In genomic region chr7:107884419-107884818, GRCh38 we compare ENCODE assay signal across 30 cellular contexts.
"Had no signal": no experiment of that assay in that cellular context is flagged by ENCODE, and none has a peak within 500 bp of the region (broad histone marks: within the 10 kb centered on the region; RNA-seq: fewer than 3 reads in every experiment).

No MANE protein-coding gene starts in this region.

- H3K36me3 ChIP-seq: esophagus muscularis mucosa, gastrocnemius medialis, heart left ventricle had no signal

- H3K4me1 Mint-ChIP-seq: activated CD8-positive, alpha-beta memory T cell treated with anti-CD3 and anti-CD28 coated beads, Interleukin-2, amount 10 ng/mL, durations not matched to agents 7 days and 5 days had no signal

- H3K27ac Mint-ChIP-seq: activated CD4-positive, alpha-beta memory T cell treated with anti-CD3 and anti-CD28 coated beads for 36 hours; activated CD4-positive, alpha-beta T cell treated with anti-CD3 and anti-CD28 coated beads for 36 hours; activated CD4-positive, alpha-beta T cell treated with anti-CD3 and anti-CD28 coated beads, Interleukin-2, amount 10 ng/mL, durations not matched to agents 24 days and 14 days; activated CD8-positive, alpha-beta memory T cell treated with anti-CD3 and anti-CD28 coated beads, Interleukin-2, amount 10 ng/mL, durations not matched to agents 7 days and 5 days; activated CD8-positive, alpha-beta T cell treated with anti-CD3 and anti-CD28 coated beads, Interleukin-2, amount 10 ng/mL, durations not matched to agents 7 days and 5 days; activated naive CD4-positive, alpha-beta T cell treated with anti-CD3 and anti-CD28 coated beads, Interleukin-2, amount 10 ng/mL, durations not matched to agents 7 days and 5 days; activated naive CD4-positive, alpha-beta T cell treated with anti-CD3 and anti-CD28 coated beads, Interleukin-2, amount 50 U/mL, for 72 hours; activated naive CD8-positive, alpha-beta T cell treated with anti-CD3 and anti-CD28 coated beads, Interleukin-2, amount 10 ng/mL, durations not matched to agents 7 days and 5 days; activated T-cell treated with anti-CD3 and anti-CD28 coated beads, Interleukin-2, amount 50 U/mL, for 72 hours; effector memory CD8-positive, alpha-beta T cell had no signal

- H3K4me3 ChIP-seq: body of pancreas, esophagus muscularis mucosa, gastrocnemius medialis, heart left ventricle had no signal

- H3K9me3 Mint-ChIP-seq: activated naive CD4-positive, alpha-beta T cell treated with anti-CD3 and anti-CD28 coated beads, Interleukin-2, amount 50 U/mL, for 72 hours; activated naive CD8-positive, alpha-beta T cell treated with anti-CD3 and anti-CD28 coated beads, Interleukin-2, amount 10 ng/mL, durations not matched to agents 7 days and 5 days; effector memory CD8-positive, alpha-beta T cell had no signal

- ATAC-seq: activated CD4-positive, alpha-beta T cell treated with anti-CD3 and anti-CD28 coated beads for 36 hours; activated CD8-positive, alpha-beta memory T cell treated with anti-CD3 and anti-CD28 coated beads, Interleukin-2, amount 10 ng/mL, durations not matched to agents 7 days and 5 days; activated CD8-positive, alpha-beta T cell treated with anti-CD3 and anti-CD28 coated beads, Interleukin-2, amount 10 ng/mL, durations not matched to agents 7 days and 5 days; activated T-cell treated with anti-CD3 and anti-CD28 coated beads, Interleukin-2, amount 50 U/mL, for 72 hours; body of pancreas; effector memory CD8-positive, alpha-beta T cell; gastrocnemius medialis had no signal

- H3K9me3 ChIP-seq: body of pancreas, esophagus muscularis mucosa, gastrocnemius medialis, heart left ventricle had no signal

- H3K36me3 Mint-ChIP-seq: activated CD4-positive, alpha-beta memory T cell treated with anti-CD3 and anti-CD28 coated beads for 36 hours; activated CD8-positive, alpha-beta memory T cell treated with anti-CD3 and anti-CD28 coated beads, Interleukin-2, amount 10 ng/mL, durations not matched to agents 7 days and 5 days; activated naive CD4-positive, alpha-beta T cell treated with anti-CD3 and anti-CD28 coated beads, Interleukin-2, amount 10 ng/mL, durations not matched to agents 7 days and 5 days; activated naive CD8-positive, alpha-beta T cell treated with anti-CD3 and anti-CD28 coated beads, Interleukin-2, amount 10 ng/mL, durations not matched to agents 7 days and 5 days had no signal

- H3K27ac ChIP-seq: body of pancreas, esophagus muscularis mucosa, foreskin keratinocyte, gastrocnemius medialis, heart left ventricle had no signal

- H3K27me3 ChIP-seq: body of pancreas, gastrocnemius medialis, heart left ventricle had no signal

- H3K4me3 Mint-ChIP-seq: activated CD4-positive, alpha-beta memory T cell treated with anti-CD3 and anti-CD28 coated beads for 36 hours; activated CD4-positive, alpha-beta T cell treated with anti-CD3 and anti-CD28 coated beads for 36 hours; activated CD4-positive, alpha-beta T cell treated with anti-CD3 and anti-CD28 coated beads, Interleukin-2, amount 10 ng/mL, durations not matched to agents 24 days and 14 days; activated CD8-positive, alpha-beta memory T cell treated with anti-CD3 and anti-CD28 coated beads, Interleukin-2, amount 10 ng/mL, durations not matched to agents 7 days and 5 days; activated CD8-positive, alpha-beta T cell treated with anti-CD3 and anti-CD28 coated beads, Interleukin-2, amount 10 ng/mL, durations not matched to agents 7 days and 5 days; activated naive CD4-positive, alpha-beta T cell treated with anti-CD3 and anti-CD28 coated beads, Interleukin-2, amount 10 ng/mL, durations not matched to agents 7 days and 5 days; activated naive CD8-positive, alpha-beta T cell treated with anti-CD3 and anti-CD28 coated beads, Interleukin-2, amount 10 ng/mL, durations not matched to agents 7 days and 5 days; activated T-cell treated with anti-CD3 and anti-CD28 coated beads, Interleukin-2, amount 50 U/mL, for 72 hours; effector memory CD8-positive, alpha-beta T cell had no signal

- FAIRE-seq: colon had no signal

- DNase-seq: activated CD4-positive, alpha-beta memory T cell treated with anti-CD3 and anti-CD28 coated beads for 36 hours; activated CD4-positive, alpha-beta T cell treated with anti-CD3 and anti-CD28 coated beads for 36 hours; activated CD4-positive, CD25-positive, alpha-beta regulatory T cell; activated CD4-positive, CD25-positive, alpha-beta regulatory T cell treated with anti-CD3 and anti-CD28 coated beads, Interleukin-2, amount 50 U/mL, for 72 hours; activated CD8-positive, alpha-beta memory T cell treated with anti-CD3 and anti-CD28 coated beads, Interleukin-2, amount 10 ng/mL, durations not matched to agents 7 days and 5 days; activated CD8-positive, alpha-beta memory T cell treated with anti-CD3 and anti-CD28 coated beads, Interleukin-2, amount 50 U/mL, for 4 hours; activated CD8-positive, alpha-beta T cell treated with anti-CD3 and anti-CD28 coated beads, Interleukin-2, amount 10 ng/mL, durations not matched to agents 7 days and 5 days; activated gamma-delta T cell; activated naive CD4-positive, alpha-beta T cell; activated naive CD4-positive, alpha-beta T cell treated with anti-CD3 and anti-CD28 coated beads, Interleukin-2, amount 10 ng/mL, durations not matched to agents 7 days and 5 days; activated naive CD8-positive, alpha-beta T cell treated with anti-CD3 and anti-CD28 coated beads, Interleukin-2, amount 10 ng/mL, durations not matched to agents 7 days and 5 days; activated T-cell treated with anti-CD3 and anti-CD28 coated beads, Interleukin-2, amount 50 U/mL, for 1 hour; activated T-cell treated with anti-CD3 and anti-CD28 coated beads, Interleukin-2, amount 50 U/mL, for 72 hours; aorta; body of pancreas; caudate nucleus; cortex of kidney; dermis blood vessel endothelial cell; effector CD4-positive, alpha-beta T cell; effector memory CD8-positive, alpha-beta T cell; erythroblast; gastrocnemius medialis; glutamatergic neuron; heart left ventricle; T-helper 2 cell had no signal

- H3K4me1 ChIP-seq: esophagus muscularis mucosa, foreskin keratinocyte, gastrocnemius medialis had no signal
